Comparison of ENCODE assay signal across 12 cellular contexts in the genomic region with DNA sequence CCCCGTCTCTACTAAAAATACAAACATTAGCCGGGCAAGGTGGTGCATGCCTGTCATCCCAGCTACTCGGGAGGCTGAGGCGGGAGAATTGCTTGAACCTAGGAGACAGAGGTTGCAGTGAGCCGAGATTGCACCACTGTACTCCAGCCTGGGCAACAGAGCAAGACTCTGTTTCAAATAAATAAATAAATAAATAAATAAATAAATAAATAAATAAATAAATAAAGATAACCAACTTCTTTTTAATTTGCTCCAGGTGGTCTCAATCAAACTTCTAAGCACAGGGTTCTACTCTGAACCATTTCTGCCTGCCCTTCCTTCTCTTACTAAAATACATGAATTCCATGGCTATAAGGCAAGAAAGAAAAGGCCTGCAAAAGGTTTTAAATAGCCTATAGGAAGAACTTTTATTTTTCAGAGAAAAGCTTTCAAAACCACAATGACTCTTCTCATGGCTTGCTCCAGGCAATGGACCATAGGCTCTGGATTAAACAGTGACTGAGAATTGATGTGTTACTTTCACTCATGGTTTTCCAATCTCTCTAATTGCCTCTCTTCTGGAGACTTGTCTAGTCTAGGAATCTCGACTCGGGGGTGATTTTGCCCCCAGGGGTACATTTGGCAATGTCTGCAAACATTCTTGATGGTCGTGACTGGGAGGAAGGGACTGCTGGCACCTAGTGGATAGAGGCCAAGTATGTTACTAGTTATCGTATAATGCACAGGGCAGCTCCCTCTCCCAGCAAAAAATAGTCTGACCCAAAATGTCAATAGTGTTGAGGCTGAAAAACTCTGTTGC.
DNase-seq lines count a peak whose midpoint lies in the region; ATAC-seq lines count a peak whose summit lies in the region.
"Had no signal": no experiment of that assay in that cellular context is flagged by ENCODE, and none has a peak within 500 bp of the region (broad histone marks: within the 10 kb centered on the region; RNA-seq: fewer than 3 reads in every experiment).

No MANE protein-coding gene starts in this region.

- DNase-seq in ELF-1 (ENCODE audit: low read depth, low spot score) (peak; percentile 19), OCI-M1 (lab: John Stamatoyannopoulos, UW) (peak; percentile 16), islet precursor cell (peak; percentile 92), NOMO-1 (lab: John Stamatoyannopoulos, UW; ENCODE audit: unreplicated experiment in 2 of 2) (no peak)
- no peak for DNase-seq in activated CD4-positive, alpha-beta T cell treated with anti-CD3 and anti-CD28 coated beads for 4 hours
- DNase-seq: BE2C; CD4-positive, alpha-beta memory T cell; DMS79; GF-D8 had no signal

- ATAC-seq in GM21447 (IDR thresholded peaks at IDR 0.05; ENCODE audit: unreplicated experiment) (no peak), GM19463 (IDR thresholded peaks at IDR 0.05; ENCODE audit: unreplicated experiment) (no peak)
- ATAC-seq: HCT116 had no signal

Comparison
In these comparisons a context has a peak if more than half of its experiments do, and no peak if none do; other contexts are left out.
1. DNase-seq: peak in ELF-1 (single experiment), OCI-M1 (single experiment) and islet precursor cell (single experiment); none in NOMO-1 (0 of 2) and activated CD4-positive, alpha-beta T cell treated with anti-CD3 and anti-CD28 coated beads for 4 hours (0 of 2).